ENCODE assay signal across 1 cellular context in the genomic region with DNA sequence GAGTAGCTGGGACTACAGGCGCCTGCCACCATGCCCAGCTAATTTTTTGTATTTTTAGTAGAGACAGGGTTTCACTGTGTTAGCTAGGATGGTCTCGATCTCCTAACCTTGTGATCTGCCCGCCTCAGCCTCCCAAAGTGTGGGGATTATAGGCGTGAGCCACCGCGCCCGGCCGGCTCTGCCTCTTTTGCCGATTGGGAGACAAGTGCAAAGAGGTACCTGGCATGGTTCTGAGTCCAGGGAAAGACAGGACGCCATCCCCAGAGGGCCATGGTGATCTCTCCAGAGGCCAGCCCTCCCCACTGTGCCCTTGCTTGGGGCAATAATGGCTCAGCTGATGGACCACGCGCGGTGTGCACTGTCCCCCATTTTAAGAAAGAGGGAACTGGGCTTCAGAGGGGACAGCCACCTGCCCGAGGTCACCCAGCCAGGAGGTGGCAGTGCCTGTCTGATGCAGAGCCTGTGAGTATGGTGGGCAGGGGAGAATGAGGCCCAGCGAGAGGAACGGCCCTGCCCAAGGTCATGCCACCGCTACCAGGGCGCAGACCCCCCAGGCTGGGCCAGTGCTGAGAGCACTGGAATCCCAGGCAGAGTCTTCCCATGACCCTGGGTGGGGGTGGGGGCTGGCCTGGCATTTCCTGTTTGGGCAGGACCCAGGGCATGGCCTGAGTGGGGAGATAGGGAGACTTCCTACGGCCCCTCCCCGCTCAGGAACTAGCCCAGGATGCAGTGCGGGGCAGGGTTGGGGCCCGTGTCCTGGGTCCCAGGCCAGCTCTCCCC.
TF ChIP-seq lines count a peak whose summit lies in the region.

No MANE protein-coding gene starts in this region.

TF ChIP-seq in H1, 55 proteins besides CTCF, POLR2A, EP300 and RAD21:
- TF ChIP-seq MAFK (IDR thresholded peaks at IDR 0.05; ENCODE audit: low read depth, low read length) (no peak), BRCA1 (IDR thresholded peaks at IDR 0.05; ENCODE audit: low read depth, low read length) (no peak), NANOG (IDR thresholded peaks at IDR 0.05; ENCODE audit: insufficient read depth, low read depth, low read length, poor library complexity, severe bottlenecking) (no peak), SIRT6 (IDR thresholded peaks at IDR 0.05; ENCODE audit: low read length) (no peak), YY1 (IDR thresholded peaks at IDR 0.05; ENCODE audit: low read depth, low read length) (no peak), RXRA (IDR thresholded peaks at IDR 0.05; ENCODE audit: insufficient read depth, low read depth, low read length) (no peak), TCF12 (IDR thresholded peaks at IDR 0.05; ENCODE audit: low read depth, low read length) (no peak), JUND (IDR thresholded peaks at IDR 0.05; ENCODE audit: low read length) (no peak), SP4 (IDR thresholded peaks at IDR 0.05; ENCODE audit: low read length) (no peak), TAF1 (IDR thresholded peaks at IDR 0.05; ENCODE audit: low read depth, low read length) (no peak)
